28 cellular contexts compared by ENCODE assay signal in the genomic region with DNA sequence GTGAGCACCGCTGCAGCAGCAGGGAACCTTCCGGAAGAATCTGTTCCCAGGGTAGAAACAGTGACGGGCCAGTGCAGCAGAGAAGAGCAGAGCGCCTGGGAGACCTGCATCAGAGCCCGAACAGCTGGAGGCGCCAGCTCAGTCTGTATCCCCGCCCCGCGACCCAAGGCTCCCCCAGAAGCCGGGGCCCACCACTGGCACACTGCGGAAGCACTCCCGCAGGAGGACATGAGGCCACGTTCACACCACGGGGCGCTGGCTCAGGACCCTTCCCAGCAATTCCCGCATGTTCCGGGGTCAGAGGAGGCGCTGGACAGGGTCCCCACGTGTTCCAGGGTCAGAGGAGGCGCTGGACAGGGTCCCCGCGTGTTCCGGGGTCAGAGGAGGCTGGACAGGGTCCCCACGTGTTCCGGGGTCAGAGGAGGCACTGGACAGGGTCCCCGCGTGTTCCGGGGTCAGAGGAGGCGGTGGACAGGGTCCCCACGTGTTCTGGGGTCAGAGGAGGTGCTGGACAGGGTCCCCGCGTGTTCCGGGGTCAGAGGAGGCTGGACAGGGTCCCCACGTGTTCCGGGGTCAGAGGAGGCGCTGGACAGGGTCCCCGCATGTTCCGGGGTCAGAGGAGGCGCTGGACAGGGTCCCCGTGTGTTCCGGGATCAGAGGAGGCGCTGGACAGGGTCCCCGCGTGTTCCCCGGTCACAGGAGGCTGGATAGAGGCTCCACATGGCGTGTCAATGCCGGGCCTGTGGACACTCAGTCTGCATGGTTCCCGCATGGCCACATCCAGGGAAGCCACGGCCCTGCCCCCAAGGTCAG.
DNase-seq lines count a peak whose midpoint lies in the region; ATAC-seq and TF ChIP-seq lines count a peak whose summit lies in the region.
"Had no signal": no experiment of that assay in that cellular context is flagged by ENCODE, and none has a peak within 500 bp of the region (broad histone marks: within the 10 kb centered on the region; RNA-seq: fewer than 3 reads in every experiment).

No MANE protein-coding gene starts in this region.

- H3K9me3 ChIP-seq in right atrium auricular region: no peaks in the 10 kb centered on the region
- H3K9me3 ChIP-seq in RWPE2 (ENCODE audit: severe bottlenecking): no peaks in the 10 kb centered on the region

- POLR2A ChIA-PET in naive thymus-derived CD8-positive, alpha-beta T cell (lab: Charles Lee): interaction anchor here (0.6 kb wide), 1 partner anchor 22 kb away, joined by 3 read pairs; no protein-coding TSS in a partner anchor

- ATAC-seq in left cardiac atrium (no peak), RWPE2 (ENCODE audit: low read depth) (no peak)
- no peak for ATAC-seq in naive thymus-derived CD8-positive, alpha-beta T cell

- H3K4me3 Mint-ChIP-seq in naive thymus-derived CD8-positive, alpha-beta T cell: peak overlapping the region in 5 of 10 donors; percentile 27 to 71 (median 55)
- H3K4me3 Mint-ChIP-seq in type B pancreatic cell: no peak overlapping the region
- H3K4me3 Mint-ChIP-seq: activated naive CD4-positive, alpha-beta T cell treated with anti-CD3 and anti-CD28 coated beads, Interleukin-2, amount 50 U/mL, for 24 hours; stimulated activated naive CD8-positive, alpha-beta T cell treated with anti-CD3 and anti-CD28 coated beads, Interleukin-15, Interleukin-2, amounts not matched to agents 100 ng/mL and 50 ng/mL, for 24 hours had no signal

- no peaks in the 10 kb centered on the region for H3K27me3 ChIP-seq in right atrium auricular region
- no peaks in the 10 kb centered on the region for H3K27me3 ChIP-seq in RWPE2 (ENCODE audit: insufficient read depth, poor library complexity, severe bottlenecking)

- no peaks in the 10 kb centered on the region for H3K9me3 Mint-ChIP-seq in naive thymus-derived CD8-positive, alpha-beta T cell
- no peaks in the 10 kb centered on the region for H3K9me3 Mint-ChIP-seq in type B pancreatic cell
- H3K9me3 Mint-ChIP-seq: activated naive CD4-positive, alpha-beta T cell treated with anti-CD3 and anti-CD28 coated beads, Interleukin-2, amount 50 U/mL, for 24 hours; activated T-helper 2 cell treated with anti-CD3 and anti-CD28 coated beads, Interferon-gamma antibody, Interleukin-2, Interleukin-4, amounts not matched to agents 10 μg/mL and 5 μg/mL and 100 μg/mL, durations not matched to agents 14 hours and 24 hours and 36 hours; CD8-positive, alpha-beta memory T cell; stimulated activated naive CD8-positive, alpha-beta T cell treated with anti-CD3 and anti-CD28 coated beads, Interleukin-15, Interleukin-2, amounts not matched to agents 100 ng/mL and 50 ng/mL, for 24 hours had no signal

- DNase-seq in right atrium auricular region (ENCODE audit: low spot score) (no peak), left cardiac atrium (no peak), RWPE2 (ENCODE audit: low spot score) (no peak), type B pancreatic cell (ENCODE audit: extremely low spot score, unreplicated experiment) (no peak), DMS153 treated with DMSO at 0.1 percent for 48 hours (lab: John Stamatoyannopoulos, UW; ENCODE audit: unreplicated experiment) (no peak), RKO (ENCODE audit: low spot score) (no peak)
- no peak for DNase-seq in naive thymus-derived CD8-positive, alpha-beta T cell
- DNase-seq: activated CD4-positive, alpha-beta T cell treated with anti-CD3 and anti-CD28 coated beads for 4 hours; activated CD8-positive, alpha-beta memory T cell treated with anti-CD3 and anti-CD28 coated beads for 24 hours; activated T-cell treated with anti-CD3 and anti-CD28 coated beads for 4 hours; AML-193; amniotic stem cell; CD8-positive, alpha-beta memory T cell; effector CD8-positive, alpha-beta T cell; Karpas-422; MV-4-11; NCI-H1436; NCI-H2081 treated with DMSO at 0.1 percent for 48 hours; NCI-H2227 treated with DMSO at 0.1 percent for 48 hours; NCI-H526; small intestine; SW 1271 had no signal

- H3K36me3 ChIP-seq in right atrium auricular region (no peaks in the 10 kb centered on the region), RWPE2 (ENCODE audit: low read depth) (no peaks in the 10 kb centered on the region)

- H3K27me3 Mint-ChIP-seq in naive thymus-derived CD8-positive, alpha-beta T cell: no peaks in the 10 kb centered on the region
- no peaks in the 10 kb centered on the region for H3K27me3 Mint-ChIP-seq in type B pancreatic cell
- H3K27me3 Mint-ChIP-seq: activated naive CD4-positive, alpha-beta T cell treated with anti-CD3 and anti-CD28 coated beads, Interleukin-2, amount 50 U/mL, for 24 hours; stimulated activated naive CD8-positive, alpha-beta T cell treated with anti-CD3 and anti-CD28 coated beads, Interleukin-15, Interleukin-2, amounts not matched to agents 100 ng/mL and 50 ng/mL, for 24 hours had no signal

- H3K4me1 ChIP-seq in right atrium auricular region (peaks cover 0 to 42% of the 10 kb centered on the region in 2 donors), RWPE2 (ENCODE audit: insufficient read depth, poor library complexity, severe bottlenecking) (peaks cover 34% of the 10 kb centered on the region)

- intact Hi-C loops in left cardiac atrium (cut with DNase I): loop anchor here in 1 of 2 donors (5.0 kb wide), 1 partner anchor 42 kb away; no protein-coding TSS in a partner anchor

- peaks cover 40 to 82% (median 68%) of the 10 kb centered on the region in 4 donors for H3K4me1 Mint-ChIP-seq in naive thymus-derived CD8-positive, alpha-beta T cell
- H3K4me1 Mint-ChIP-seq in type B pancreatic cell (ENCODE audit: unreplicated experiment): peaks cover 16% of the 10 kb centered on the region

- H3K27ac ChIP-seq in right atrium auricular region (peak overlapping the region; percentile 81 to 91), RWPE2 (ENCODE audit: poor library complexity, severe bottlenecking) (peak overlapping the region; percentile 39), temporal lobe (ENCODE audit: low read depth, low read length) (peak overlapping the region; percentile 69)
- H3K27ac ChIP-seq: epithelial cell of prostate, PC-9 had no signal

- H3K4me3 ChIP-seq in right atrium auricular region (no peak overlapping the region), RWPE2 (ENCODE audit: severe bottlenecking) (no peak overlapping the region)
- H3K4me3 ChIP-seq: PC-9 had no signal

- peaks cover 0 to 2% (median 2%) of the 10 kb centered on the region in 3 donors for H3K36me3 Mint-ChIP-seq in naive thymus-derived CD8-positive, alpha-beta T cell
- peaks cover 13% of the 10 kb centered on the region for H3K36me3 Mint-ChIP-seq in type B pancreatic cell

- TF ChIP-seq CTCF in right atrium auricular region (IDR thresholded peaks at IDR 0.05) (no peak), RWPE2 (IDR thresholded peaks at IDR 0.05; ENCODE audit: poor library complexity, severe bottlenecking) (no peak), type B pancreatic cell (conservative IDR thresholded peaks at IDR 0.05) (no peak)

- H3K27ac Mint-ChIP-seq in naive thymus-derived CD8-positive, alpha-beta T cell: peak overlapping the region in 7 of 10 donors; percentile 32 to 85 (median 57)
- H3K27ac Mint-ChIP-seq in type B pancreatic cell: no peak overlapping the region
- H3K27ac Mint-ChIP-seq: activated naive CD4-positive, alpha-beta T cell treated with anti-CD3 and anti-CD28 coated beads, Interleukin-2, amount 50 U/mL, for 24 hours; activated T-helper 2 cell treated with anti-CD3 and anti-CD28 coated beads, Interferon-gamma antibody, Interleukin-2, Interleukin-4, amounts not matched to agents 10 μg/mL and 5 μg/mL and 100 μg/mL, durations not matched to agents 14 hours and 24 hours and 36 hours; stimulated activated naive CD8-positive, alpha-beta T cell treated with anti-CD3 and anti-CD28 coated beads, Interleukin-15, Interleukin-2, amounts not matched to agents 100 ng/mL and 50 ng/mL, for 24 hours had no signal
